In genomic region chr10:68297264-68297663, GRCh38 we compare ENCODE assay signal across 17 cellular contexts. TPM values are rescaled to one million over a fixed set of nuclear protein-coding genes. Genes with fewer than 3 reads are reported as not detected.
A peak's percentile ranks its signal among the peaks of the same experiment; 100 is the strongest.
DNase-seq lines count a peak whose midpoint lies in the region; ATAC-seq and TF ChIP-seq lines count a peak whose summit lies in the region.
"Had no signal": no experiment of that assay in that cellular context is flagged by ENCODE, and none has a peak within 500 bp of the region (broad histone marks: within the 10 kb centered on the region; RNA-seq: fewer than 3 reads in every experiment).

No MANE protein-coding gene starts in this region.

- intact Hi-C loops in OCI-LY7 (cut with micrococcal nuclease; ENCODE audit: unreplicated experiment), result no loop called here
- intact Hi-C loops in activated T-helper 1 cell treated with anti-CD3 and anti-CD28 coated beads, Interleukin-12 subunit alpha, Interleukin-12 subunit beta, Interleukin-2, Interleukin-4 antibody, amounts not matched to agents 30 ng/mL and 10 ng/mL and 1 ng/mL, durations not matched to agents 14 hours and 24 hours and 36 hours (cut with micrococcal nuclease), result no loop called here

- no peak overlapping the region for H2BK12ac ChIP-seq in neuronal stem cell (ENCODE audit: low read length)

- H3K27ac ChIP-seq in DOHH2 (ENCODE audit: low read depth, low read length), result peak overlapping the region; percentile 60
- peak overlapping the region; percentile 46 for H3K27ac ChIP-seq in OCI-LY7 (ENCODE audit: low read depth, low read length, poor library complexity, severe bottlenecking)
- H3K27ac ChIP-seq in neuronal stem cell (replicated peaks; ENCODE audit: low read length), result no peak overlapping the region
- H3K27ac ChIP-seq: KMS-11, SJSA1 had no signal

- no peak overlapping the region for H3K4me3 Mint-ChIP-seq in activated T-helper 1 cell treated with anti-CD3 and anti-CD28 coated beads, Interleukin-12 subunit alpha, Interleukin-12 subunit beta, Interleukin-2, Interleukin-4 antibody, amounts not matched to agents 30 ng/mL and 10 ng/mL and 1 ng/mL, durations not matched to agents 14 hours and 24 hours and 36 hours
- H3K4me3 Mint-ChIP-seq: CD8-positive, alpha-beta T cell had no signal

- DNase-seq in OCI-LY7 (ENCODE audit: low spot score) (no peak), dedifferentiated amniotic fluid mesenchymal stem cell (ENCODE audit: extremely low spot score) (peak; percentile 6), neuronal stem cell (ENCODE audit: low spot score) (no peak), Kasumi-1 (lab: John Stamatoyannopoulos, UW) (no peak)
- DNase-seq in activated T-cell treated with anti-CD3 and anti-CD28 coated beads, Interleukin-2, amount 50 U/mL, for 48 hours, result no peak
- DNase-seq in activated T-helper 1 cell treated with anti-CD3 and anti-CD28 coated beads, Interleukin-12 subunit alpha, Interleukin-12 subunit beta, Interleukin-2, Interleukin-4 antibody, amounts not matched to agents 30 ng/mL and 10 ng/mL and 1 ng/mL, durations not matched to agents 14 hours and 24 hours and 36 hours (ENCODE audit: low spot score), result no peak
- DNase-seq: ACHN; BE2C; CD8-positive, alpha-beta T cell; DND-41; MM.1S; NCI-H1105; NCI-H187 had no signal

- no peak overlapping the region for H4K8ac ChIP-seq in neuronal stem cell (ENCODE audit: low read depth, low read length)

- H3F3A ChIP-seq in DOHH2 (ENCODE audit: control insufficient read depth, insufficient read depth), result peaks cover 13% of the 10 kb centered on the region

- H2BK120ac ChIP-seq in neuronal stem cell (ENCODE audit: low read depth, low read length), result no peak overlapping the region

- no peak for TF ChIP-seq CTCF in DOHH2 (IDR thresholded peaks at IDR 0.05; ENCODE audit: low read depth, low read length, poor library complexity, severe bottlenecking)
- TF ChIP-seq CTCF in OCI-LY7 (conservative IDR thresholded peaks at IDR 0.05; ENCODE audit: low read length), result no peak

- H3K27me3 ChIP-seq in DOHH2 (ENCODE audit: control insufficient read depth, low read length), result no peaks in the 10 kb centered on the region
- no peaks in the 10 kb centered on the region for H3K27me3 ChIP-seq in neuronal stem cell (ENCODE audit: control insufficient read depth in 3 of 3, insufficient read depth in 3 of 3, low read depth in 1 of 3, low read length in 3 of 3)
- H3K27me3 ChIP-seq: BE2C, SJSA1 had no signal

- H4K20me1 ChIP-seq in DOHH2 (ENCODE audit: control insufficient read depth, insufficient read depth, low read depth, low read length), result no peaks in the 10 kb centered on the region
- H4K20me1 ChIP-seq in OCI-LY7 (ENCODE audit: insufficient read depth, low read length), result no peaks in the 10 kb centered on the region

- H3K79me2 ChIP-seq in DOHH2 (ENCODE audit: control insufficient read depth, low read length) (no peaks in the 10 kb centered on the region), OCI-LY7 (ENCODE audit: insufficient read depth, low read depth, low read length) (no peaks in the 10 kb centered on the region)

- H2AK5ac ChIP-seq in neuronal stem cell (ENCODE audit: low read depth, low read length), result no peak overlapping the region

- H2AFZ ChIP-seq in OCI-LY7 (ENCODE audit: low read length), result peak overlapping the region; percentile 93
- H2AFZ ChIP-seq in neuronal stem cell (ENCODE audit: low read length), result peak overlapping the region; percentile 24

- no peak overlapping the region for H3K9ac ChIP-seq in neuronal stem cell (ENCODE audit: low read depth, low read length, poor library complexity)
- H3K9ac ChIP-seq: KMS-11 had no signal

- H3K4me1 ChIP-seq in DOHH2 (ENCODE audit: control insufficient read depth, low read length) (peaks cover 55% of the 10 kb centered on the region), OCI-LY7 (ENCODE audit: insufficient read depth, low read length, poor library complexity, severe bottlenecking) (peaks cover 58% of the 10 kb centered on the region), neuronal stem cell (ENCODE audit: control insufficient read depth in 2 of 2, insufficient read depth in 1 of 2, low read depth in 1 of 2, low read length in 2 of 2) (peaks cover 0 to 1% of the 10 kb centered on the region in 2 donors)
- H3K4me1 ChIP-seq: SJSA1 had no signal

- no peak overlapping the region for H3K14ac ChIP-seq in neuronal stem cell (ENCODE audit: low read length)

- BruUV-seq in OCI-LY7 (replicated peaks; lab: Mats Ljungman, UMichigan), result no TSS peak

- H2BK5ac ChIP-seq in neuronal stem cell (ENCODE audit: low read length), result no peak overlapping the region

- H3K23ac ChIP-seq in neuronal stem cell (ENCODE audit: low read depth, low read length, poor library complexity), result no peak overlapping the region

- H3K4me1 Mint-ChIP-seq in activated T-helper 1 cell treated with anti-CD3 and anti-CD28 coated beads, Interleukin-12 subunit alpha, Interleukin-12 subunit beta, Interleukin-2, Interleukin-4 antibody, amounts not matched to agents 30 ng/mL and 10 ng/mL and 1 ng/mL, durations not matched to agents 14 hours and 24 hours and 36 hours (ENCODE audit: low read depth), result no peaks in the 10 kb centered on the region

- H3K4me3 ChIP-seq in DOHH2 (ENCODE audit: low read length) (0 out of 2 replicates have a peak overlapping the region, but pooled peaks have one; percentile 47), OCI-LY7 (ENCODE audit: low read depth, low read length, poor library complexity, severe bottlenecking) (peak overlapping the region; percentile 41), neuronal stem cell (ENCODE audit: low read length in 2 of 2) (no peak overlapping the region)
- H3K4me3 ChIP-seq: SJSA1 had no signal

- CTCF ChIA-PET in OCI-LY7 (lab: Charles Lee; ENCODE audit: unreplicated experiment), result interaction anchor here (0.5 kb wide), 1 partner anchor 145 kb away, joined by 3 read pairs; no protein-coding TSS in a partner anchor

- no peak for ATAC-seq in GM18909 (IDR thresholded peaks at IDR 0.05; ENCODE audit: poor library complexity, unreplicated experiment)
- ATAC-seq: CD8-positive, alpha-beta T cell had no signal

- H3K9me3 ChIP-seq in DOHH2 (ENCODE audit: control insufficient read depth, insufficient read depth, low read length) (no peaks in the 10 kb centered on the region), OCI-LY7 (ENCODE audit: low read length) (no peaks in the 10 kb centered on the region), neuronal stem cell (replicated peaks in 1 of 2; ENCODE audit: control insufficient read depth in 2 of 2, insufficient read depth in 1 of 2, low read depth in 1 of 2, low read length in 2 of 2) (no peaks in the 10 kb centered on the region)
- H3K9me3 ChIP-seq: BE2C, SJSA1 had no signal

- H3K36me3 ChIP-seq in DOHH2 (ENCODE audit: control insufficient read depth, low read length) (no peaks in the 10 kb centered on the region), OCI-LY7 (ENCODE audit: insufficient read depth, low read length) (no peaks in the 10 kb centered on the region), neuronal stem cell (replicated peaks in 1 of 2; ENCODE audit: control insufficient read depth in 2 of 2, insufficient read depth in 2 of 2, low read length in 2 of 2) (no peaks in the 10 kb centered on the region)
- H3K36me3 ChIP-seq: BE2C, SJSA1 had no signal

- H3K9me2 ChIP-seq in DOHH2 (replicated peaks; ENCODE audit: control insufficient read depth, low read length) (no peaks in the 10 kb centered on the region), OCI-LY7 (ENCODE audit: insufficient read depth, low read length) (no peaks in the 10 kb centered on the region)

- H3K4me2 ChIP-seq in DOHH2 (ENCODE audit: low read length) (peak overlapping the region; percentile 68), OCI-LY7 (ENCODE audit: low read length) (peak overlapping the region; percentile 63), neuronal stem cell (ENCODE audit: insufficient read depth, low read length, poor library complexity, severe bottlenecking) (no peak overlapping the region)
- H3K4me2 ChIP-seq: KMS-11 had no signal

- no peak overlapping the region for H4K91ac ChIP-seq in neuronal stem cell (ENCODE audit: low read depth, low read length, poor library complexity)

- WGBS in neuronal stem cell (ENCODE audit: extremely low coverage in 2 of 2, insufficient read length in 2 of 2, insufficient replicate concordance in 1 of 2), 2 donors, result no CpG with 5 or more reads among the region's 3 CpGs

- POLR2A ChIA-PET in OCI-LY7 (lab: Charles Lee), result interaction anchor here (0.6 to 0.9 kb wide), 3 partner anchors 10 to 74 kb away, joined by 3 to 5 read pairs (median 3); partner anchors contain the start of genes HNRNPH3 and PBLD

- no peaks in the 10 kb centered on the region for H3K27me3 Mint-ChIP-seq in activated T-helper 1 cell treated with anti-CD3 and anti-CD28 coated beads, Interleukin-12 subunit alpha, Interleukin-12 subunit beta, Interleukin-2, Interleukin-4 antibody, amounts not matched to agents 30 ng/mL and 10 ng/mL and 1 ng/mL, durations not matched to agents 14 hours and 24 hours and 36 hours (ENCODE audit: insufficient read depth)

- no peaks in the 10 kb centered on the region for H3K36me3 Mint-ChIP-seq in activated T-helper 1 cell treated with anti-CD3 and anti-CD28 coated beads, Interleukin-12 subunit alpha, Interleukin-12 subunit beta, Interleukin-2, Interleukin-4 antibody, amounts not matched to agents 30 ng/mL and 10 ng/mL and 1 ng/mL, durations not matched to agents 14 hours and 24 hours and 36 hours (ENCODE audit: low read depth)
- H3K36me3 Mint-ChIP-seq: CD8-positive, alpha-beta T cell had no signal

- H3K9me3 Mint-ChIP-seq in activated T-helper 1 cell treated with anti-CD3 and anti-CD28 coated beads, Interleukin-12 subunit alpha, Interleukin-12 subunit beta, Interleukin-2, Interleukin-4 antibody, amounts not matched to agents 30 ng/mL and 10 ng/mL and 1 ng/mL, durations not matched to agents 14 hours and 24 hours and 36 hours, result no peaks in the 10 kb centered on the region
- H3K9me3 Mint-ChIP-seq: CD8-positive, alpha-beta T cell had no signal

- no peak overlapping the region for H3K18ac ChIP-seq in neuronal stem cell (ENCODE audit: low read length)

- H3K27ac Mint-ChIP-seq in activated T-helper 1 cell treated with anti-CD3 and anti-CD28 coated beads, Interleukin-12 subunit alpha, Interleukin-12 subunit beta, Interleukin-2, Interleukin-4 antibody, amounts not matched to agents 30 ng/mL and 10 ng/mL and 1 ng/mL, durations not matched to agents 14 hours and 24 hours and 36 hours, result no peak overlapping the region
- H3K27ac Mint-ChIP-seq: CD8-positive, alpha-beta T cell had no signal

- no peak overlapping the region for H2BK15ac ChIP-seq in neuronal stem cell (ENCODE audit: low read length)

- no peaks in the 10 kb centered on the region for H3K79me1 ChIP-seq in neuronal stem cell (ENCODE audit: low read depth, low read length)

- H3K4ac ChIP-seq in neuronal stem cell (ENCODE audit: low read length), result no peak overlapping the region

RNA-seq across cellular contexts. Expression of gene HNRNPH3, which starts 34.6 kb away (rescaled TPM):
- 30.8 and 69.2 TPM in 2 replicates for total RNA-seq in OCI-LY7 (2014; rRNA removed; shearing (Covaris generic))
- total RNA-seq in OCI-LY7 (2022), result 241 and 261 TPM in 2 replicates
- 341 TPM for polyA plus RNA-seq in neuronal stem cell (2013, experiment 1 of 2)
- 342 TPM for polyA plus RNA-seq in neuronal stem cell (2013, experiment 2 of 2)
- 176 and 184 TPM in 2 replicates for total RNA-seq in activated T-helper 1 cell treated with anti-CD3 and anti-CD28 coated beads, Interleukin-12 subunit alpha, Interleukin-12 subunit beta, Interleukin-2, Interleukin-4 antibody, amounts not matched to agents 30 ng/mL and 10 ng/mL and 1 ng/mL, durations not matched to agents 14 hours and 24 hours and 36 hours

RNA-seq across cellular contexts. Expression of gene PBLD, which starts 35.5 kb away (rescaled TPM):
- 2.5 and 3.1 TPM in 2 replicates for total RNA-seq in OCI-LY7 (2014; rRNA removed; shearing (Covaris generic))
- 5.9 and 8.0 TPM in 2 replicates for total RNA-seq in OCI-LY7 (2022)
- polyA plus RNA-seq in neuronal stem cell (2013, experiment 1 of 2), result 3.0 TPM
- polyA plus RNA-seq in neuronal stem cell (2013, experiment 2 of 2), result 2.4 TPM
- total RNA-seq in activated T-helper 1 cell treated with anti-CD3 and anti-CD28 coated beads, Interleukin-12 subunit alpha, Interleukin-12 subunit beta, Interleukin-2, Interleukin-4 antibody, amounts not matched to agents 30 ng/mL and 10 ng/mL and 1 ng/mL, durations not matched to agents 14 hours and 24 hours and 36 hours, result 1.1 and 1.6 TPM in 2 replicates

Comparison
In these comparisons a context has a peak if more than half of its experiments do, and no peak if none do; other contexts are left out.
1. H3K4me3 ChIP-seq: peak in DOHH2 (single experiment) and OCI-LY7 (single experiment); none in neuronal stem cell (0 of 2).